ENCODE assay signal across 8 cellular contexts in genomic region chr10:5813091-5813340, GRCh38. TPM values are rescaled to one million over a fixed set of nuclear protein-coding genes. Genes with fewer than 3 reads are reported as not detected.
DNase-seq lines count a peak whose midpoint lies in the region; ATAC-seq and TF ChIP-seq lines count a peak whose summit lies in the region.

No MANE protein-coding gene starts in this region.

- ATAC-seq in HG03439 (IDR thresholded peaks at IDR 0.05; ENCODE audit: unreplicated experiment) (peak; percentile 21), right lobe of liver (peak; percentile 23 to 36 (median 28))

- H3K9me3 Mint-ChIP-seq in activated naive CD4-positive, alpha-beta T cell treated with anti-CD3 and anti-CD28 coated beads, Interleukin-2, amount 10 ng/mL, durations not matched to agents 7 days and 5 days, result peaks cover 2% of the 10 kb centered on the region
- no peaks in the 10 kb centered on the region for H3K9me3 Mint-ChIP-seq in type B pancreatic cell

- intact Hi-C loops in right lobe of liver (cut with DNase I), result no loop called here

- no peaks in the 10 kb centered on the region for H3K27me3 Mint-ChIP-seq in activated naive CD4-positive, alpha-beta T cell treated with anti-CD3 and anti-CD28 coated beads, Interleukin-2, amount 10 ng/mL, durations not matched to agents 7 days and 5 days
- no peaks in the 10 kb centered on the region for H3K27me3 Mint-ChIP-seq in type B pancreatic cell

- H3K4me1 Mint-ChIP-seq in activated naive CD4-positive, alpha-beta T cell treated with anti-CD3 and anti-CD28 coated beads, Interleukin-2, amount 10 ng/mL, durations not matched to agents 7 days and 5 days, result peaks cover 64% of the 10 kb centered on the region
- H3K4me1 Mint-ChIP-seq in type B pancreatic cell (ENCODE audit: unreplicated experiment), result peaks cover 36% of the 10 kb centered on the region

- peak overlapping the region; percentile 85 for H3K4me3 Mint-ChIP-seq in activated naive CD4-positive, alpha-beta T cell treated with anti-CD3 and anti-CD28 coated beads, Interleukin-2, amount 10 ng/mL, durations not matched to agents 7 days and 5 days
- peak overlapping the region; percentile 96 for H3K4me3 Mint-ChIP-seq in type B pancreatic cell

- H3K27ac ChIP-seq in right lobe of liver, result peak overlapping the region; percentile 89 to 97 (median 94)

- peak overlapping the region; percentile 95 for H3K27ac Mint-ChIP-seq in activated naive CD4-positive, alpha-beta T cell treated with anti-CD3 and anti-CD28 coated beads, Interleukin-2, amount 10 ng/mL, durations not matched to agents 7 days and 5 days
- H3K27ac Mint-ChIP-seq in type B pancreatic cell, result peak overlapping the region; percentile 90

- 1% methylated on average over 20 of the region's 29 CpGs for WGBS in right lobe of liver (ENCODE audit: insufficient coverage, low coverage, low lambda C conversion rate, missing lambda C conversion rate)

- no peaks in the 10 kb centered on the region for H3K9me3 ChIP-seq in right lobe of liver

- in situ Hi-C loops in astrocyte of the spinal cord (cut with HindIII; ENCODE audit: low sequenced_read_pairs), result no loop called here

- CTCF ChIA-PET in activated naive CD4-positive, alpha-beta T cell treated with anti-CD3 and anti-CD28 coated beads, Interleukin-2, amount 10 ng/mL, durations not matched to agents 7 days and 5 days (lab: Charles Lee), result no interaction called here

- TF ChIP-seq POLR2A in right lobe of liver (IDR thresholded peaks at IDR 0.05), result no peak

- no peaks in the 10 kb centered on the region for H3K36me3 ChIP-seq in right lobe of liver

- H3K27me3 ChIP-seq in right lobe of liver, result no peaks in the 10 kb centered on the region

- peaks cover 0 to 46% (median 3%) of the 10 kb centered on the region in 4 donors for H3K4me1 ChIP-seq in right lobe of liver

- DNase-seq in activated naive CD4-positive, alpha-beta T cell treated with anti-CD3 and anti-CD28 coated beads, Interleukin-2, amount 10 ng/mL, durations not matched to agents 7 days and 5 days, result no peak
- DNase-seq in activated naive CD4-positive, alpha-beta T cell treated with Interleukin-2 at 50 U/mL for 16 hours, result no peak
- DNase-seq in astrocyte of the spinal cord (ENCODE audit: low read depth, low spot score) (no peak), right lobe of liver (no peak), type B pancreatic cell (ENCODE audit: extremely low spot score, unreplicated experiment) (no peak), ecto neural progenitor cell (ENCODE audit: low spot score) (no peak), NCI-H2029 treated with DMSO at 0.1 percent for 48 hours (lab: John Stamatoyannopoulos, UW) (no peak)

- no peak for TF ChIP-seq CTCF in astrocyte of the spinal cord (IDR thresholded peaks at IDR 0.05; ENCODE audit: low read depth, low read length)
- TF ChIP-seq CTCF in right lobe of liver (IDR thresholded peaks at IDR 0.05), result no peak
- TF ChIP-seq CTCF in type B pancreatic cell (conservative IDR thresholded peaks at IDR 0.05), result no peak

- peak overlapping the region; percentile 72 for H3K4me3 ChIP-seq in astrocyte of the spinal cord (ENCODE audit: low read depth, low read length)
- H3K4me3 ChIP-seq in right lobe of liver, result peak overlapping the region; percentile 61 to 99 (median 69)

- H3K36me3 Mint-ChIP-seq in activated naive CD4-positive, alpha-beta T cell treated with anti-CD3 and anti-CD28 coated beads, Interleukin-2, amount 10 ng/mL, durations not matched to agents 7 days and 5 days, result peaks cover 20% of the 10 kb centered on the region
- peaks cover 11% of the 10 kb centered on the region for H3K36me3 Mint-ChIP-seq in type B pancreatic cell

RNA-seq across cellular contexts. Expression of gene GDI2, which starts 0.2 kb away (rescaled TPM):
- total RNA-seq in right lobe of liver (100 to 1,000 TPM; 116 to 228 (median 128) TPM), type B pancreatic cell (ENCODE audit: low replicate concordance) (245 TPM in 2 replicates)
